18 cellular contexts compared by ENCODE assay signal in the genomic region with DNA sequence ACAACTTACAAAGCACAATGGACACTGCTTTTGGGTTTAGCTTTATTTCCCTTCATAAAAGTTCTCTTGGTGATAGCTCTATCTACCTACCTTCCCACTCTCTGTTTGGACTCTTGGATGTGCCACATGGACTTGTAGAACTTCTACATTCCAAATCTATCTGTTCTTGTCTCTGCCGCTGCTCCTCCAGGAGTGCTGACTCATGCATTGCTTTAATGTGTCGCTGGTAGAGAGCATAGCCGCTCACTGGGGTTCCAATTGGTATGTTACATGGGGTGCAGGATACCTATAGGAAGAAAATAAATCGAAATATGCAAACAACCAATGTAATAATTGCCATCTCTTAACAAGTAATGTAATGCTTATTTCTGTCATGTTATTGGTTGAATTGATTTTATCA.
"Had no signal": no experiment of that assay in that cellular context is flagged by ENCODE, and none has a peak within 500 bp of the region (broad histone marks: within the 10 kb centered on the region; RNA-seq: fewer than 3 reads in every experiment).

No MANE protein-coding gene starts in this region.

- H2AFZ ChIP-seq: neural progenitor cell had no signal

- H3K4me2 ChIP-seq: neural progenitor cell had no signal

- H3K9ac ChIP-seq: neural progenitor cell had no signal

- H3K4me3 Mint-ChIP-seq: activated CD4-positive, alpha-beta memory T cell treated with anti-CD3 and anti-CD28 coated beads, Interleukin-2, amount 10 ng/mL, durations not matched to agents 7 days and 5 days; activated naive CD8-positive, alpha-beta T cell treated with anti-CD3 and anti-CD28 coated beads, Interleukin-2, amount 10 ng/mL, durations not matched to agents 7 days and 5 days; neural progenitor cell; stimulated activated naive CD8-positive, alpha-beta T cell treated with anti-CD3 and anti-CD28 coated beads, Interleukin-15, Interleukin-2, amounts not matched to agents 100 ng/mL and 50 ng/mL, for 24 hours; T-helper 1 cell treated with Interleukin-12 subunit alpha and Interleukin-12 subunit beta and Interleukin-4 antibody, amounts not matched to agents 30 μg/mL and 1 μg/mL, for 36 hours had no signal

- H3K4me3 ChIP-seq: gastrocnemius medialis, heart left ventricle, lower lobe of right lung, neural progenitor cell, ovary, suprapubic skin had no signal

- H3K4me1 Mint-ChIP-seq: neural progenitor cell had no signal

- H3K27ac Mint-ChIP-seq: activated CD4-positive, alpha-beta memory T cell treated with anti-CD3 and anti-CD28 coated beads, Interleukin-2, amount 10 ng/mL, durations not matched to agents 7 days and 5 days; activated naive CD8-positive, alpha-beta T cell treated with anti-CD3 and anti-CD28 coated beads, Interleukin-2, amount 10 ng/mL, durations not matched to agents 7 days and 5 days; neural progenitor cell; stimulated activated naive CD8-positive, alpha-beta T cell treated with anti-CD3 and anti-CD28 coated beads, Interleukin-15, Interleukin-2, amounts not matched to agents 100 ng/mL and 50 ng/mL, for 24 hours; T-helper 1 cell treated with Interleukin-12 subunit alpha and Interleukin-12 subunit beta and Interleukin-4 antibody, amounts not matched to agents 30 μg/mL and 1 μg/mL, for 36 hours had no signal

- H3K27me3 Mint-ChIP-seq: activated CD4-positive, alpha-beta memory T cell treated with anti-CD3 and anti-CD28 coated beads, Interleukin-2, amount 10 ng/mL, durations not matched to agents 7 days and 5 days; activated naive CD8-positive, alpha-beta T cell treated with anti-CD3 and anti-CD28 coated beads, Interleukin-2, amount 10 ng/mL, durations not matched to agents 7 days and 5 days; stimulated activated naive CD8-positive, alpha-beta T cell treated with anti-CD3 and anti-CD28 coated beads, Interleukin-15, Interleukin-2, amounts not matched to agents 100 ng/mL and 50 ng/mL, for 24 hours had no signal

- H3K4me1 ChIP-seq: heart left ventricle, lower lobe of right lung, neural progenitor cell, suprapubic skin had no signal

- H3K27me3 ChIP-seq: gastrocnemius medialis, heart left ventricle, neural progenitor cell, ovary, suprapubic skin had no signal

- DNase-seq: activated CD4-positive, alpha-beta memory T cell treated with anti-CD3 and anti-CD28 coated beads, Interleukin-2, amount 10 ng/mL, durations not matched to agents 7 days and 5 days; activated CD4-positive, alpha-beta T cell treated with anti-CD3 and anti-CD28 coated beads for 4 hours; activated gamma-delta T cell treated with Interleukin-2 at 50 U/mL for 16 hours; activated naive CD8-positive, alpha-beta T cell treated with anti-CD3 and anti-CD28 coated beads, Interleukin-2, amount 10 ng/mL, durations not matched to agents 7 days and 5 days; activated T-cell treated with anti-CD3 and anti-CD28 coated beads, Interleukin-2, amount 50 U/mL, for 48 hours; aorta; gastrocnemius medialis; heart left ventricle; left cardiac atrium; lower lobe of right lung; midbrain; ovary; trophoblast cell had no signal

- H3K27ac ChIP-seq: gastrocnemius medialis, heart left ventricle, lower lobe of right lung, neural progenitor cell, ovary, suprapubic skin had no signal

- ATAC-seq: gastrocnemius medialis, heart left ventricle, left cardiac atrium, lower lobe of right lung, sciatic nerve had no signal

- H3K9me3 Mint-ChIP-seq: activated CD4-positive, alpha-beta memory T cell treated with anti-CD3 and anti-CD28 coated beads, Interleukin-2, amount 10 ng/mL, durations not matched to agents 7 days and 5 days; activated naive CD8-positive, alpha-beta T cell treated with anti-CD3 and anti-CD28 coated beads, Interleukin-2, amount 10 ng/mL, durations not matched to agents 7 days and 5 days; stimulated activated naive CD8-positive, alpha-beta T cell treated with anti-CD3 and anti-CD28 coated beads, Interleukin-15, Interleukin-2, amounts not matched to agents 100 ng/mL and 50 ng/mL, for 24 hours; T-helper 1 cell treated with Interleukin-12 subunit alpha and Interleukin-12 subunit beta and Interleukin-4 antibody, amounts not matched to agents 30 μg/mL and 1 μg/mL, for 36 hours had no signal

- H3K36me3 ChIP-seq: ovary had no signal

- H3K9me3 ChIP-seq: gastrocnemius medialis, heart left ventricle, lower lobe of right lung, ovary, suprapubic skin had no signal
